In the genomic region with DNA sequence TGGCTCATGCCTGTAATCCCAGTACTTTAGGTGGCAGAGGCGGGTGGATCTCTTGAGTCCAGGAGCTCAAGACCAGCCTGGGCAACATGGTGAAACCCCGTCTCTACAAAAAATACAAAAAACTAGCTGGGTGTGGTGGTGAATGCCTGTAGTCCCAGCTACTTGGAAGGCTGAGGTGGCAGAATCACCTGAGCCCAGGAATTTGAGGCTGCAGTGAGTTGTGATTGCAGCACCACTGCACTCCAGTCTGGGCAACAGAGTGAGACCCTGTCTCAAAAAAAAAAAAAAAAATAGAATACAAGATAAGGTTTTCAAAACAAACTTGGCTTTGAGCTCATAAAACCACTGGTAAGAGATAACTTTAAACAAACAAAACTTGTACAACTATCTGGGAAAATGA, we compare ENCODE assay signal across 2 cellular contexts.
DNase-seq lines count a peak whose midpoint lies in the region; TF ChIP-seq lines count a peak whose summit lies in the region.
"Not testable (repeated sequence)": the region's sequence is repeated elsewhere in the genome, so short reads cannot be mapped to it uniquely, and the experiment has no call there.

No MANE protein-coding gene starts in this region.

- H3K27ac ChIP-seq in esophagus muscularis mucosa (replicated peaks in 1 of 4) = not testable (repeated sequence)
- H3K27ac ChIP-seq in thyroid gland = peak overlapping the region in 2 of 3 donors; percentile 43 to 57

- intact Hi-C loops in esophagus muscularis mucosa (cut with DNase I); thyroid gland (cut with DNase I): not testable (repeated sequence)

- TF ChIP-seq CTCF in esophagus muscularis mucosa (IDR thresholded peaks at IDR 0.05); thyroid gland (IDR thresholded peaks at IDR 0.05): not testable (repeated sequence)

- H3K36me3 ChIP-seq in esophagus muscularis mucosa = peaks cover 0 to 14% (median 5%) of the 10 kb centered on the region in 4 donors
- not testable (repeated sequence) for H3K36me3 ChIP-seq in thyroid gland

- not testable (repeated sequence) for TF ChIP-seq EP300 in esophagus muscularis mucosa (IDR thresholded peaks at IDR 0.05)

- not testable (repeated sequence) for H3K9me3 ChIP-seq in esophagus muscularis mucosa, thyroid gland

- not testable (repeated sequence) for TF ChIP-seq POLR2A in esophagus muscularis mucosa (IDR thresholded peaks at IDR 0.05; ENCODE audit: low read depth); thyroid gland (IDR thresholded peaks at IDR 0.05)

- H3K4me3 ChIP-seq in esophagus muscularis mucosa; thyroid gland (replicated peaks in 1 of 3): not testable (repeated sequence)

- 97% methylated on average over 2 of the region's 2 CpGs for WGBS in esophagus muscularis mucosa
- 76 to 89% methylated on average over 2 of the region's 2 CpGs for WGBS in thyroid gland, 2 donors

- not testable (repeated sequence) for H3K4me1 ChIP-seq in esophagus muscularis mucosa
- H3K4me1 ChIP-seq in thyroid gland = peaks cover 24 to 44% of the 10 kb centered on the region in 2 donors

- H3K27me3 ChIP-seq in esophagus muscularis mucosa, thyroid gland: not testable (repeated sequence)

- DNase-seq in esophagus muscularis mucosa (ENCODE audit: extremely low spot score) (peak; percentile 47), thyroid gland (peak; percentile 57 to 70)
